In the genomic region with DNA sequence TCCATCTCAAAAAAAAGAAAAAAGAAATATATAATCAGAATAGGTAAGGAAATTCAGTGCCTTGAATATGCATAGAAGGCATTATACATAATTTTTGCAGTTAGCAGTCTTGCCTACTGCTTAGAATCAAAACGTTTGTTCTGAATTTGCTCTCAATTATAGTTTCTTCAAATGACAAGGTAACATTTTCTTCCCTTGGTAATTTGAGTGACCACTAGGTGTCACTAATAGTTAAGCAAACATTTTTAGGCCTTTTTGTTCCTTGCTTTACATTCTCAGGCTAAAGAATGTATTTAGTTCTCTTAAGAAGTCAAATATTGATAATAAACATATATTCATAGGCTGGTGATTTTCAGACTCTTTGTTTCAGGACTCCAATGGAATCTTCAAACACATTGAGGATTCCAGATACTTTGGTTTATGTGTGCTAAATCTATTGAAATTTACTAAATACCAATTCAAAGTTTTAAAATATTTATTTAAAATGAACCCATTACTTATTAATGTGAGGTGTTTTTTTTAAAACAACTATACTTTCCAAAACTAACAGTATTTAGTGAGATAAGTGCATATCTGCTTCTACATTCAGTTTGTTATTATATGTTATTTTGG, we compare ENCODE assay signal across 8 cellular contexts. TPM values are rescaled to one million over a fixed set of nuclear protein-coding genes. Genes with fewer than 3 reads are reported as not detected.
A peak's percentile ranks its signal among the peaks of the same experiment; 100 is the strongest.
DNase-seq lines count a peak whose midpoint lies in the region; ATAC-seq and TF ChIP-seq lines count a peak whose summit lies in the region.

No MANE protein-coding gene starts in this region.

- H3K36me3 ChIP-seq in cardiac muscle cell = peaks cover 27% of the 10 kb centered on the region

- ATAC-seq in Right ventricle myocardium superior (ENCODE audit: poor library complexity) (no peak), GM21390 (IDR thresholded peaks at IDR 0.05; ENCODE audit: unreplicated experiment) (no peak)

- TF ChIP-seq CTCF in cardiac muscle cell (IDR thresholded peaks at IDR 0.05; ENCODE audit: low read depth, low read length) = peak; percentile 51

- no peaks in the 10 kb centered on the region for H3K27me3 ChIP-seq in cardiac muscle cell

- H3K4me1 ChIP-seq in cardiac muscle cell (ENCODE audit: low read depth) = no peaks in the 10 kb centered on the region

- intact Hi-C loops in Right ventricle myocardium superior (cut with DNase I) = loop anchor here (2.0 kb wide), 1 partner anchor 104 kb away; no protein-coding TSS in a partner anchor

- DNase-seq in cardiac muscle cell (ENCODE audit: low read depth in 1 of 2, low spot score in 1 of 2) = peak; percentile 61 to 73
- no peak for DNase-seq in Right ventricle myocardium superior
- peak; percentile 8 for DNase-seq in NCI-H1694 (lab: John Stamatoyannopoulos, UW)
- peak; percentile 65 for DNase-seq in astrocyte of the hippocampus (ENCODE audit: low read depth, low spot score)
- DNase-seq in left kidney (ENCODE audit: low read depth, low spot score) = peak; percentile 73
- DNase-seq in T-helper 9 cell = no peak
- DNase-seq in activated naive CD4-positive, alpha-beta T cell (lab: John Stamatoyannopoulos, UW) = no peak

- H3K27ac ChIP-seq in cardiac muscle cell = no peak overlapping the region

- H3K9me3 ChIP-seq in cardiac muscle cell (ENCODE audit: low read depth) = no peaks in the 10 kb centered on the region

- H3K4me3 ChIP-seq in cardiac muscle cell = no peak overlapping the region

RNA-seq across cellular contexts. Expression of a gene that starts 55.0 kb away (rescaled TPM):
- total RNA-seq in cardiac muscle cell = 2.6 and 3.8 TPM in 2 replicates
- 1.6 and 2.8 TPM in 2 replicates for polyA plus RNA-seq in cardiac muscle cell
- 0.32 TPM for total RNA-seq in Right ventricle myocardium superior

Comparison
In these comparisons a context has a peak if more than half of its experiments do, and no peak if none do; other contexts are left out.
1. DNase-seq: peak in cardiac muscle cell (2 of 2), NCI-H1694 (single experiment), astrocyte of the hippocampus (single experiment) and left kidney (single experiment); none in Right ventricle myocardium superior (single experiment), T-helper 9 cell (single experiment) and activated naive CD4-positive, alpha-beta T cell (0 of 4).